Comparison of ENCODE assay signal across 16 cellular contexts in the genomic region with DNA sequence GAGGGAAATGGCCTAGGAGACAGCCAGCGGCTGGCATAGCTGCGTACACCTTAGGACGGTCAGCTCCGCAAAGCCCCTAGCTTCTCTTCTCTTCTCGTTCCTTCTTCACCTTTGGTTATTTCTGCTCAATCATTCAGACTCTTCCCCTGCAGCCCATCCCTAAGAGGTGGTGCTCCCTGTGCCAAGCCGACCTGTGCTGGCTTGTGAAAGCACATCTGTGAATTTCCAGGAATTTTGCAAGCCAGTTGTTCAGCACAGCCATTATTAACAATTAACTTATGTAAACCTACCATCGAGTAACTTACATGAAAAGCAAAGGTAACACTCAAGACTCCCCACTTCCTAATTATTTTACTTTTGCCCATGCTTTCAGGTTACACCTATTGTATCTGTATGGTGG. TPM values are rescaled to one million over a fixed set of nuclear protein-coding genes. Genes with fewer than 3 reads are reported as not detected.
DNase-seq lines count a peak whose midpoint lies in the region; ATAC-seq, FAIRE-seq and TF ChIP-seq lines count a peak whose summit lies in the region.
"Had no signal": no experiment of that assay in that cellular context is flagged by ENCODE, and none has a peak within 500 bp of the region (broad histone marks: within the 10 kb centered on the region; RNA-seq: fewer than 3 reads in every experiment).

No MANE protein-coding gene starts in this region.

- peaks cover 9% of the 10 kb centered on the region for H3K36me3 ChIP-seq in CD4-positive, CD25-positive, alpha-beta regulatory T cell (ENCODE audit: control insufficient read depth, insufficient read depth, low read length)
- H3K36me3 ChIP-seq in bronchial epithelial cell (ENCODE audit: control insufficient read depth, insufficient read depth, low read length) (no peaks in the 10 kb centered on the region), mucosa of stomach (ENCODE audit: control insufficient read depth, insufficient read depth, low read length) (no peaks in the 10 kb centered on the region)

- no peak for FAIRE-seq in bronchial epithelial cell (lab: Jason Lieb, UNC)

- peaks cover 23% of the 10 kb centered on the region for H3K4me1 ChIP-seq in CD4-positive, CD25-positive, alpha-beta regulatory T cell (ENCODE audit: control insufficient read depth, insufficient read depth, low read length, poor library complexity, severe bottlenecking)
- H3K4me1 ChIP-seq in mucosa of stomach (ENCODE audit: control insufficient read depth, insufficient read depth, low read length), result peaks cover 26% of the 10 kb centered on the region

- H3K27ac ChIP-seq in CD4-positive, CD25-positive, alpha-beta regulatory T cell (ENCODE audit: insufficient read depth, low read length, poor library complexity, severe bottlenecking), result no peak overlapping the region

- H3K4me3 ChIP-seq in CD4-positive, CD25-positive, alpha-beta regulatory T cell (ENCODE audit: low read depth, low read length), result no peak overlapping the region
- no peak overlapping the region for H3K4me3 ChIP-seq in bronchial epithelial cell (ENCODE audit: low read depth, low read length)
- H3K4me3 ChIP-seq in mucosa of stomach (ENCODE audit: low read length), result no peak overlapping the region

- H3K36me3 Mint-ChIP-seq in CD4-positive, CD25-positive, alpha-beta regulatory T cell, result peaks cover 24% of the 10 kb centered on the region
- H3K36me3 Mint-ChIP-seq in Calu3 (ENCODE audit: insufficient read depth, unreplicated experiment) (no peaks in the 10 kb centered on the region), CD14-positive monocyte (peaks cover 27 to 33% of the 10 kb centered on the region in 2 donors)

- DNase-seq in CD4-positive, CD25-positive, alpha-beta regulatory T cell, result no peak
- DNase-seq in Calu3 (no peak), bronchial epithelial cell (ENCODE audit: low read depth) (peak; percentile 68), nucleus accumbens (lab: John Stamatoyannopoulos, UW) (no peak), DMS 273 (lab: John Stamatoyannopoulos, UW; ENCODE audit: unreplicated experiment) (no peak), medulla oblongata (ENCODE audit: extremely low spot score) (no peak), CD14-positive monocyte (ENCODE audit: low spot score) (no peak)
- DNase-seq: activated effector memory CD4-positive, alpha-beta T cell treated with Interleukin-2 at 50 U/mL for 16 hours; DMS79; hypothalamus; left cardiac atrium; NCI-H1048; NCI-H2227 treated with DMSO at 0.1 percent for 48 hours; NK-92 treated with Interleukin-12 subunit alpha and Interleukin-12 subunit beta, amount 100 ng/mL, for 24 hours; testis had no signal

- no peak for ATAC-seq in CD4-positive, CD25-positive, alpha-beta regulatory T cell (ENCODE audit: low read depth in 2 of 2)

- CTCF ChIA-PET in Calu3 (lab: Charles Lee), result no interaction called here

- no peaks in the 10 kb centered on the region for H3K27me3 ChIP-seq in CD4-positive, CD25-positive, alpha-beta regulatory T cell (ENCODE audit: control insufficient read depth, insufficient read depth, low read length)
- H3K27me3 ChIP-seq in bronchial epithelial cell (ENCODE audit: control insufficient read depth, insufficient read depth, low read length) (no peaks in the 10 kb centered on the region), mucosa of stomach (ENCODE audit: control insufficient read depth, insufficient read depth, low read length) (peaks cover 20% of the 10 kb centered on the region)
- H3K27me3 ChIP-seq: testis had no signal

- peak overlapping the region; percentile 46 to 93 (median 81) for H3K4me3 Mint-ChIP-seq in CD4-positive, CD25-positive, alpha-beta regulatory T cell
- H3K4me3 Mint-ChIP-seq in Calu3 (ENCODE audit: low read depth, unreplicated experiment) (peak overlapping the region; percentile 0), CD14-positive monocyte (peak overlapping the region in 1 of 2 donors; percentile 81)

- peaks cover 5% of the 10 kb centered on the region for H3K27me3 Mint-ChIP-seq in CD4-positive, CD25-positive, alpha-beta regulatory T cell
- peaks cover 32% of the 10 kb centered on the region for H3K27me3 Mint-ChIP-seq in Calu3 (ENCODE audit: unreplicated experiment)
- H3K27me3 Mint-ChIP-seq in CD14-positive monocyte (ENCODE audit: low read depth in 3 of 3), result peaks cover 31 to 40% (median 35%) of the 10 kb centered on the region in 3 donors

- H3K4me1 Mint-ChIP-seq in CD4-positive, CD25-positive, alpha-beta regulatory T cell, result peaks cover 7 to 56% (median 30%) of the 10 kb centered on the region in 4 donors
- H3K4me1 Mint-ChIP-seq in Calu3 (ENCODE audit: low read depth, unreplicated experiment) (peaks cover 10% of the 10 kb centered on the region), CD14-positive monocyte (peaks cover 15% of the 10 kb centered on the region)

- BruUV-seq in Calu3 (replicated peaks; lab: Mats Ljungman, UMichigan), result no TSS peak

- H3K9ac ChIP-seq in mucosa of stomach (ENCODE audit: low read length), result peak overlapping the region; percentile 47

- H3K9me3 Mint-ChIP-seq in CD4-positive, CD25-positive, alpha-beta regulatory T cell, result no peaks in the 10 kb centered on the region
- no peaks in the 10 kb centered on the region for H3K9me3 Mint-ChIP-seq in Calu3 (ENCODE audit: low read depth, unreplicated experiment)
- H3K9me3 Mint-ChIP-seq in CD14-positive monocyte, result peaks cover 2 to 7% (median 4%) of the 10 kb centered on the region in 7 donors

- H3K9me3 ChIP-seq in CD4-positive, CD25-positive, alpha-beta regulatory T cell (ENCODE audit: control insufficient read depth in 2 of 2, low read length in 2 of 2), result no peaks in the 10 kb centered on the region
- H3K9me3 ChIP-seq in mucosa of stomach (ENCODE audit: control insufficient read depth, low read length), result no peaks in the 10 kb centered on the region
- H3K9me3 ChIP-seq: testis had no signal

- intact Hi-C loops in Calu3 (cut with micrococcal nuclease; ENCODE audit: unreplicated experiment) (no loop called here), CD14-positive monocyte (cut with micrococcal nuclease) (no loop called here)

- H3K27ac Mint-ChIP-seq in CD4-positive, CD25-positive, alpha-beta regulatory T cell, result peak overlapping the region; percentile 2 to 73 (median 56)
- H3K27ac Mint-ChIP-seq in Calu3 (ENCODE audit: unreplicated experiment) (no peak overlapping the region), CD14-positive monocyte (peak overlapping the region in 1 of 7 donors; percentile 34)

- TF ChIP-seq CTCF in Calu3 (IDR thresholded peaks at IDR 0.05; ENCODE audit: unreplicated experiment) (no peak), bronchial epithelial cell (IDR thresholded peaks at IDR 0.05; ENCODE audit: insufficient read depth, low read length, severe bottlenecking) (no peak), CD14-positive monocyte (IDR thresholded peaks at IDR 0.05) (no peak)

RNA-seq across cellular contexts. Expression of a gene that starts 20.9 kb away (rescaled TPM):
- 18.8 TPM for total RNA-seq in CD4-positive, CD25-positive, alpha-beta regulatory T cell
- polyA plus RNA-seq in CD4-positive, CD25-positive, alpha-beta regulatory T cell, result 10 to 100 TPM in 2 of 4 donors, 1 to 10 TPM in 2; 8.5 to 19.1 (median 11.0) TPM
- total RNA-seq in Calu3 (2022) (not detected in 2 replicates), bronchial epithelial cell (0.77 and 1.8 TPM in 2 replicates)
- polyA plus RNA-seq in CD14-positive monocyte, result under 1 TPM in 1 of 2 donors, not detected in 1; 0.05 TPM
